Comparison of ENCODE assay signal across 22 cellular contexts in the genomic region with DNA sequence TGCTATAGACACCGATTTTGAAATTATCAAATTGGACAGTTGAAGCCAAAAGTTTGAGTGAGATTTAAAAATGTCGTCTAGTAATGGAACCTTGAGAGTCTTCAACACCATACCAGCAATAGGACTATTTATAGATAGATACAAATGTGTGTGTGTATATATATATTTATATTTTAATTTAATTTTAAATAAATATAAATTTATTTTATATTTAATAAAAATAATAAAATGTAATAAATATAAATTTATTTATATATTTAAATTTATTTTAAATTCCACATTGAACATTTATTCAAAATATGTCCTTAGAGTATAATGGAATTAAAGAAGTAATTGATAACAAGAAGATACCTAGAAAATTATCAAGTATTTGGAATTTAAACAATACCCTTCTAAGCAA.
"Had no signal": no experiment of that assay in that cellular context is flagged by ENCODE, and none has a peak within 500 bp of the region (broad histone marks: within the 10 kb centered on the region; RNA-seq: fewer than 3 reads in every experiment).

No MANE protein-coding gene starts in this region.

- H3K4me3 ChIP-seq: MG63, SJCRH30 had no signal

- DNase-seq: IMR-90, Karpas-422, KG1, MG63, NCI-H1092, NCI-H1105 treated with DMSO at 0.1 percent for 48 hours, NCI-H1417 treated with DMSO at 0.1 percent for 48 hours, NCI-H146, NCI-H1694 treated with DMSO at 0.1 percent for 48 hours, NCI-H1930, NCI-H2081, NCI-H2107, NCI-H226, NCI-H446, NCI-H510A, NCI-H524 treated with DMSO at 0.1 percent for 48 hours, NCI-H69, NCI-H774, SHP77, SJCRH30 had no signal

- H3K9me3 ChIP-seq: MG63, SJCRH30 had no signal

- FAIRE-seq: HepG2 had no signal

- H3K27ac ChIP-seq: RWPE1, SJCRH30 had no signal

- H3K36me3 ChIP-seq: MG63, SJCRH30 had no signal

- H3K4me1 ChIP-seq: SJCRH30 had no signal
